In the genomic region with DNA sequence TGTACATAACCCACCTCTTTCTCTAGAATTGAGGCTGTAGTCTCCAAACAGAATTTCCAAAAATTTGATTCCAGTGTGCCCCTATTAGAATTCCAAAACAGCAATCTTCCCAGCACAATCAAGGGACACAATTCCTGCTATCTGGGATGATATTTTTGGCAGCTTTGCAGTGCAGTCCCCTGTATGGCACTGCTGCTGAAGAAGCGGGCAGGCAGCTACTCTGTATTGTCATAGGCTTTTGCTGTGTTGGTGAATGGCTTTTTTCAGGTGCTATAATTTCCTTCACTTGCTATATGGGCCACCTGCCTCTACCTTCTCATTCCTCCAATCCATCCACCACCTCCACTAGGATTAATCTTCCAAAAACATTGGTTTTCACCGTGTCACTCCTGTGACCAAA, we compare ENCODE assay signal across 20 cellular contexts.
DNase-seq lines count a peak whose midpoint lies in the region; ATAC-seq, FAIRE-seq and TF ChIP-seq lines count a peak whose summit lies in the region.
"Had no signal": no experiment of that assay in that cellular context is flagged by ENCODE, and none has a peak within 500 bp of the region (broad histone marks: within the 10 kb centered on the region; RNA-seq: fewer than 3 reads in every experiment).

No MANE protein-coding gene starts in this region.

- peak overlapping the region; percentile 68 for H3K4me2 ChIP-seq in fibroblast of lung (ENCODE audit: extremely low read depth, insufficient read depth, low read length)

- DNase-seq in Calu3 (no peak), WERI-Rb-1 (no peak), fibroblast of lung (ENCODE audit: low read depth in 2 of 2) (no peak), pancreas (no peak), NCI-H1694 (lab: John Stamatoyannopoulos, UW) (no peak), kidney tubule cell (ENCODE audit: low spot score) (no peak)
- DNase-seq: activated CD4-positive, alpha-beta T cell treated with anti-CD3 and anti-CD28 coated beads for 36 hours; activated CD8-positive, alpha-beta memory T cell treated with anti-CD3 and anti-CD28 coated beads, Interleukin-2, amount 50 U/mL, for 4 hours; activated naive CD4-positive, alpha-beta T cell; endodermal cell; foreskin keratinocyte; GDM1; GOT3; NCI-H1436 treated with DMSO at 0.1 percent for 48 hours; T-helper 9 cell had no signal

- H3K4me3 Mint-ChIP-seq in Calu3 (ENCODE audit: low read depth, unreplicated experiment), result peak overlapping the region; percentile 11
- H3K4me3 Mint-ChIP-seq in activated T-helper 17 cell treated with anti-CD3 and anti-CD28 coated beads, Interleukin-2, amount 50 U/mL, for 72 hours, result no peak overlapping the region
- H3K4me3 Mint-ChIP-seq: activated CD4-positive, alpha-beta T cell treated with anti-CD3 and anti-CD28 coated beads for 36 hours; endodermal cell; natural killer cell treated with Interleukin-12 subunit alpha and Interleukin-12 subunit beta and Interleukin-15 and Interleukin-18, amount 100 ng/mL, for 72 hours had no signal

- no peaks in the 10 kb centered on the region for H3K27me3 Mint-ChIP-seq in Calu3 (ENCODE audit: unreplicated experiment)
- H3K27me3 Mint-ChIP-seq in activated T-helper 17 cell treated with anti-CD3 and anti-CD28 coated beads, Interleukin-2, amount 50 U/mL, for 72 hours, result no peaks in the 10 kb centered on the region
- H3K27me3 Mint-ChIP-seq: activated CD4-positive, alpha-beta T cell treated with anti-CD3 and anti-CD28 coated beads for 36 hours; natural killer cell treated with Interleukin-12 subunit alpha and Interleukin-12 subunit beta and Interleukin-15 and Interleukin-18, amount 100 ng/mL, for 72 hours had no signal

- no peaks in the 10 kb centered on the region for H4K20me1 ChIP-seq in fibroblast of lung (ENCODE audit: control insufficient read depth, extremely low read depth, insufficient read depth, low read length)

- H3K9me3 ChIP-seq in WERI-Rb-1 (ENCODE audit: severe bottlenecking) (no peaks in the 10 kb centered on the region), fibroblast of lung (ENCODE audit: control insufficient read depth, insufficient read depth, low read depth, low read length) (no peaks in the 10 kb centered on the region), pancreas (no peaks in the 10 kb centered on the region)

- H3K4me1 ChIP-seq in fibroblast of lung (ENCODE audit: control insufficient read depth, extremely low read depth, insufficient read depth, low read length) (peaks cover 9% of the 10 kb centered on the region), pancreas (peaks cover 0 to 19% (median 15%) of the 10 kb centered on the region in 3 donors)

- peaks cover 12% of the 10 kb centered on the region for H3K4me1 Mint-ChIP-seq in Calu3 (ENCODE audit: low read depth, unreplicated experiment)
- peaks cover 7% of the 10 kb centered on the region for H3K4me1 Mint-ChIP-seq in activated T-helper 17 cell treated with anti-CD3 and anti-CD28 coated beads, Interleukin-2, amount 50 U/mL, for 72 hours
- H3K4me1 Mint-ChIP-seq: activated CD4-positive, alpha-beta T cell treated with anti-CD3 and anti-CD28 coated beads for 36 hours had no signal

- intact Hi-C loops in Calu3 (cut with micrococcal nuclease; ENCODE audit: unreplicated experiment), result no loop called here
- intact Hi-C loops in pancreas (cut with DNase I), result no loop called here

- no peaks in the 10 kb centered on the region for H3K79me2 ChIP-seq in fibroblast of lung (ENCODE audit: control insufficient read depth, insufficient read depth, low read length)

- TF ChIP-seq CTCF in Calu3 (IDR thresholded peaks at IDR 0.05; ENCODE audit: unreplicated experiment) (no peak), WERI-Rb-1 (IDR thresholded peaks at IDR 0.05; ENCODE audit: low read depth, low read length) (no peak), fibroblast of lung (conservative IDR thresholded peaks at IDR 0.05 in 1 of 2, IDR thresholded peaks at IDR 0.05 in 1 of 2; ENCODE audit: low read depth in 1 of 2, low read length in 2 of 2) (no peak), pancreas (IDR thresholded peaks at IDR 0.05) (no peak)

- FAIRE-seq in pancreas (lab: Jason Lieb, UNC), result no peak
- FAIRE-seq: GM12892 had no signal

- 68 to 79% methylated on average over 2 of the region's 2 CpGs for WGBS in pancreas, 2 donors

- BruUV-seq in Calu3 (replicated peaks; lab: Mats Ljungman, UMichigan), result no TSS peak

- H3K9ac ChIP-seq in fibroblast of lung (ENCODE audit: insufficient read depth, low read length), result no peak overlapping the region

- ATAC-seq in pancreas (peak; percentile 8 to 39 (median 10)), HG02759 (IDR thresholded peaks at IDR 0.05; ENCODE audit: unreplicated experiment) (no peak)
- ATAC-seq in activated T-helper 17 cell treated with anti-CD3 and anti-CD28 coated beads, Interleukin-2, amount 50 U/mL, for 72 hours (replicated peaks), result no peak
- ATAC-seq: activated CD4-positive, alpha-beta T cell treated with anti-CD3 and anti-CD28 coated beads for 36 hours; natural killer cell treated with Interleukin-12 subunit alpha and Interleukin-12 subunit beta and Interleukin-15 and Interleukin-18, amount 100 ng/mL, for 72 hours had no signal

- no peaks in the 10 kb centered on the region for H3K36me3 Mint-ChIP-seq in Calu3 (ENCODE audit: insufficient read depth, unreplicated experiment)
- H3K36me3 Mint-ChIP-seq in activated T-helper 17 cell treated with anti-CD3 and anti-CD28 coated beads, Interleukin-2, amount 50 U/mL, for 72 hours (ENCODE audit: low read depth), result no peaks in the 10 kb centered on the region
- H3K36me3 Mint-ChIP-seq: natural killer cell treated with Interleukin-12 subunit alpha and Interleukin-12 subunit beta and Interleukin-15 and Interleukin-18, amount 100 ng/mL, for 72 hours had no signal

- no peak overlapping the region for H2AFZ ChIP-seq in fibroblast of lung (ENCODE audit: low read length)

- peak overlapping the region; percentile 73 for H3K27ac Mint-ChIP-seq in Calu3 (ENCODE audit: unreplicated experiment)
- no peak overlapping the region for H3K27ac Mint-ChIP-seq in activated T-helper 17 cell treated with anti-CD3 and anti-CD28 coated beads, Interleukin-2, amount 50 U/mL, for 72 hours
- H3K27ac Mint-ChIP-seq: activated CD4-positive, alpha-beta T cell treated with anti-CD3 and anti-CD28 coated beads for 36 hours; endodermal cell; natural killer cell treated with Interleukin-12 subunit alpha and Interleukin-12 subunit beta and Interleukin-15 and Interleukin-18, amount 100 ng/mL, for 72 hours had no signal

- H3K9me3 Mint-ChIP-seq in Calu3 (ENCODE audit: low read depth, unreplicated experiment), result no peaks in the 10 kb centered on the region
- no peaks in the 10 kb centered on the region for H3K9me3 Mint-ChIP-seq in activated T-helper 17 cell treated with anti-CD3 and anti-CD28 coated beads, Interleukin-2, amount 50 U/mL, for 72 hours
- H3K9me3 Mint-ChIP-seq: natural killer cell treated with Interleukin-12 subunit alpha and Interleukin-12 subunit beta and Interleukin-15 and Interleukin-18, amount 100 ng/mL, for 72 hours had no signal

- H3K4me3 ChIP-seq in WERI-Rb-1 (ENCODE audit: low read depth, low read length) (no peak overlapping the region), fibroblast of lung (replicated peaks in 1 of 4; ENCODE audit: control extremely low read depth in 1 of 4, insufficient read depth in 1 of 4, low read depth in 3 of 4, low read length in 4 of 4) (no peak overlapping the region), pancreas (no peak overlapping the region)
- H3K4me3 ChIP-seq: lung had no signal

- CTCF ChIA-PET in Calu3 (lab: Charles Lee), result no interaction called here

- H3K27me3 ChIP-seq in WERI-Rb-1 (ENCODE audit: insufficient read depth, low read depth, severe bottlenecking) (no peaks in the 10 kb centered on the region), fibroblast of lung (ENCODE audit: control insufficient read depth, insufficient read depth, low read length) (no peaks in the 10 kb centered on the region), pancreas (no peaks in the 10 kb centered on the region)
- H3K27me3 ChIP-seq: foreskin keratinocyte had no signal

- H3K27ac ChIP-seq in WERI-Rb-1 (peak overlapping the region; percentile 16; the same call in 1 of the 2 replicates), fibroblast of lung (ENCODE audit: insufficient read depth, low read length) (peak overlapping the region; percentile 44), pancreas (peak overlapping the region; percentile 37 to 77 (median 56))
- H3K27ac ChIP-seq: foreskin keratinocyte had no signal

- H3K36me3 ChIP-seq in WERI-Rb-1, result no peaks in the 10 kb centered on the region
- no peaks in the 10 kb centered on the region for H3K36me3 ChIP-seq in fibroblast of lung (ENCODE audit: control insufficient read depth, insufficient read depth, low read length)
- no peaks in the 10 kb centered on the region for H3K36me3 ChIP-seq in pancreas

Comparison
In these comparisons a context has a peak if more than half of its experiments do, and no peak if none do; other contexts are left out.
1. ATAC-seq: peak in pancreas (4 of 4); none in HG02759 (single experiment) and activated T-helper 17 cell treated with anti-CD3 and anti-CD28 coated beads, Interleukin-2, amount 50 U/mL, for 72 hours (single experiment).
2. Peak in every context shown above with its lines, with median percentiles within 50 percentile points of each other: H3K27ac ChIP-seq.